9 cellular contexts compared by ENCODE assay signal in genomic region chr2:232502901-232503791, GRCh38. TPM values are rescaled to one million over a fixed set of nuclear protein-coding genes. Genes with fewer than 3 reads are reported as not detected.
DNase-seq lines count a peak whose midpoint lies in the region; ATAC-seq and TF ChIP-seq lines count a peak whose summit lies in the region.
"Had no signal": no experiment of that assay in that cellular context is flagged by ENCODE, and none has a peak within 500 bp of the region (broad histone marks: within the 10 kb centered on the region; RNA-seq: fewer than 3 reads in every experiment).

No MANE protein-coding gene starts in this region.

- peak overlapping the region; percentile 55 for H3K27ac Mint-ChIP-seq in CD8-positive, alpha-beta T cell
- H3K27ac Mint-ChIP-seq in immature natural killer cell = no peak overlapping the region

- no peaks in the 10 kb centered on the region for H3K36me3 ChIP-seq in CD8-positive, alpha-beta T cell (ENCODE audit: insufficient read depth, low read length)
- H3K36me3 ChIP-seq in brain microvascular endothelial cell (replicated peaks) = no peaks in the 10 kb centered on the region

- CTCF ChIA-PET in CD8-positive, alpha-beta T cell (lab: Charles Lee) = no interaction called here

- peak in 4 of 7 experiments; percentile 14 to 78 (median 47) for DNase-seq in CD8-positive, alpha-beta T cell
- peak; percentile 71 for DNase-seq in SHP77 treated with DMSO at 0.1 percent for 48 hours (lab: John Stamatoyannopoulos, UW)
- peak; percentile 14 for DNase-seq in brain microvascular endothelial cell
- peak; percentile 31 to 39 (median 35) for DNase-seq in immature natural killer cell
- DNase-seq in stimulated activated CD4-positive, alpha-beta T cell treated with anti-CD3 and anti-CD28 coated beads, Interleukin-1b, Interleukin-23, amount 100 ng/mL, for 48 hours = peak; percentile 18
- no peak for DNase-seq in GM20000 (ENCODE audit: low spot score)

- H3K27ac ChIP-seq in CD8-positive, alpha-beta T cell (ENCODE audit: low read depth, low read length) = no peak overlapping the region
- no peak overlapping the region for H3K27ac ChIP-seq in brain microvascular endothelial cell

- H3K27me3 ChIP-seq in CD8-positive, alpha-beta T cell (ENCODE audit: insufficient read depth, low read length) = peaks cover 7% of the 10 kb centered on the region
- H3K27me3 ChIP-seq in brain microvascular endothelial cell (replicated peaks) = peaks cover 52% of the 10 kb centered on the region

- no peaks in the 10 kb centered on the region for H3K9me3 Mint-ChIP-seq in CD8-positive, alpha-beta T cell
- H3K9me3 Mint-ChIP-seq in immature natural killer cell = peaks cover 0 to 3% (median 0%) of the 10 kb centered on the region in 6 donors

- peaks cover 40% of the 10 kb centered on the region for H3K27me3 Mint-ChIP-seq in CD8-positive, alpha-beta T cell (ENCODE audit: low read depth)
- H3K27me3 Mint-ChIP-seq in immature natural killer cell (ENCODE audit: low read depth in 3 of 3) = peaks cover 7 to 9% (median 8%) of the 10 kb centered on the region in 3 donors

- intact Hi-C loops in CD8-positive, alpha-beta T cell (cut with DNase I, micrococcal nuclease) = no loop called here

- POLR2A ChIA-PET in CD8-positive, alpha-beta T cell (lab: Charles Lee) = no interaction called here

- no peaks in the 10 kb centered on the region for H3K36me3 Mint-ChIP-seq in CD8-positive, alpha-beta T cell
- no peaks in the 10 kb centered on the region for H3K36me3 Mint-ChIP-seq in immature natural killer cell

- H3K4me1 Mint-ChIP-seq in CD8-positive, alpha-beta T cell (ENCODE audit: low read depth) = peaks cover 8% of the 10 kb centered on the region
- H3K4me1 Mint-ChIP-seq in immature natural killer cell = peaks cover 0 to 3% of the 10 kb centered on the region in 2 donors

- H3K4me3 Mint-ChIP-seq in CD8-positive, alpha-beta T cell = peak overlapping the region; percentile 58
- peak overlapping the region in 2 of 5 donors; percentile 24 to 30 for H3K4me3 Mint-ChIP-seq in immature natural killer cell

- no peaks in the 10 kb centered on the region for H3K9me3 ChIP-seq in CD8-positive, alpha-beta T cell (ENCODE audit: low read length)

- peak; percentile 67 for ATAC-seq in CD8-positive, alpha-beta T cell
- ATAC-seq in GM18861 (IDR thresholded peaks at IDR 0.05; ENCODE audit: unreplicated experiment) = no peak
- no peak for ATAC-seq in HG03378 (IDR thresholded peaks at IDR 0.05; ENCODE audit: unreplicated experiment)

- peak overlapping the region; percentile 30 for H3K4me3 ChIP-seq in CD8-positive, alpha-beta T cell (ENCODE audit: low read depth, low read length)
- H3K4me3 ChIP-seq in brain microvascular endothelial cell (ENCODE audit: low read depth, low read length) = no peak overlapping the region

- TF ChIP-seq CTCF in CD8-positive, alpha-beta T cell (IDR thresholded peaks at IDR 0.05) = no peak
- no peak for TF ChIP-seq CTCF in brain microvascular endothelial cell (IDR thresholded peaks at IDR 0.05; ENCODE audit: low read depth, low read length, missing control alignments)
- TF ChIP-seq CTCF in GM20000 (IDR thresholded peaks at IDR 0.05; ENCODE audit: extremely low read depth, missing control alignments) = no peak

- in situ Hi-C loops in brain microvascular endothelial cell (cut with HindIII; ENCODE audit: low pct_ligation_motif_present, low sequenced_read_pairs) = no loop called here

- peaks cover 4% of the 10 kb centered on the region for H3K4me1 ChIP-seq in CD8-positive, alpha-beta T cell (ENCODE audit: insufficient read depth, low read length)

RNA-seq across cellular contexts. Expression of gene ECEL1, which starts 15.5 kb away (rescaled TPM):
- total RNA-seq in CD8-positive, alpha-beta T cell = not detected
- not detected for polyA plus RNA-seq in immature natural killer cell

RNA-seq across cellular contexts. Expression of gene PRSS56, which starts 17.0 kb away (rescaled TPM):
- not detected for total RNA-seq in CD8-positive, alpha-beta T cell
- not detected for polyA plus RNA-seq in immature natural killer cell
- polyA plus RNA-seq: adipose tissue had no signal

RNA-seq across cellular contexts. Expression of gene CHRND, which starts 22.8 kb away (rescaled TPM):
- total RNA-seq in CD8-positive, alpha-beta T cell = not detected
- not detected for polyA plus RNA-seq in immature natural killer cell

RNA-seq across cellular contexts. Expression of gene CHRNG, which starts 36.3 kb away (rescaled TPM):
- not detected for total RNA-seq in CD8-positive, alpha-beta T cell
- not detected for polyA plus RNA-seq in immature natural killer cell
- polyA plus RNA-seq: adipose tissue had no signal

RNA-seq across cellular contexts. Expression of gene ALPI, which starts 47.2 kb away (rescaled TPM):
- total RNA-seq in CD8-positive, alpha-beta T cell = not detected
- not detected for polyA plus RNA-seq in immature natural killer cell
